ENCODE assay signal across 20 cellular contexts in genomic region chr15:69843267-69843666, GRCh38.
A peak's percentile ranks its signal among the peaks of the same experiment; 100 is the strongest.
DNase-seq lines count a peak whose midpoint lies in the region; ATAC-seq, FAIRE-seq and TF ChIP-seq lines count a peak whose summit lies in the region.
"Had no signal": no experiment of that assay in that cellular context is flagged by ENCODE, and none has a peak within 500 bp of the region (broad histone marks: within the 10 kb centered on the region; RNA-seq: fewer than 3 reads in every experiment).

No MANE protein-coding gene starts in this region.

- H3K4me2 ChIP-seq in H1 (ENCODE audit: insufficient read depth in 1 of 2, low read depth in 2 of 2, low read length in 2 of 2): no peak overlapping the region
- H3K4me2 ChIP-seq in neuronal stem cell (ENCODE audit: insufficient read depth, low read length, poor library complexity, severe bottlenecking): no peak overlapping the region
- H3K4me2 ChIP-seq: BLaER1 had no signal

- no peak overlapping the region for H3K18ac ChIP-seq in H1 (ENCODE audit: extremely low read depth, low read length)
- H3K18ac ChIP-seq in neuronal stem cell (ENCODE audit: low read length): peak overlapping the region; percentile 6

- H2BK15ac ChIP-seq in H1 (ENCODE audit: low read length) (no peak overlapping the region), neuronal stem cell (ENCODE audit: low read length) (no peak overlapping the region)

- ATAC-seq in right cardiac atrium: peak; percentile 27 to 28
- ATAC-seq in CD8-positive, alpha-beta T cell: no peak
- ATAC-seq: GM12878 had no signal

- no peak overlapping the region for H3K4me3 Mint-ChIP-seq in CD8-positive, alpha-beta T cell
- H3K4me3 Mint-ChIP-seq: CD14-positive monocyte, HFFc6 had no signal

- DNase-seq in right cardiac atrium: no peak
- DNase-seq in left ventricle myocardium inferior: no peak
- no peak for DNase-seq in H1 (ENCODE audit: low read depth in 1 of 2, low spot score in 2 of 2)
- DNase-seq in neuronal stem cell (ENCODE audit: low spot score): no peak
- DNase-seq in CD8-positive, alpha-beta T cell: no peak
- DNase-seq in midbrain (lab: John Stamatoyannopoulos, UW): no peak
- DNase-seq in activated T-cell treated with anti-CD3 and anti-CD28 coated beads, Interleukin-2, amount 50 U/mL, for 1 hour: no peak
- DNase-seq: 8988T; Calu3; CD4-positive, alpha-beta memory T cell; DMS79 treated with DMSO at 0.1 percent for 48 hours; GF-D8; HCEC 1CT; HFFc6; IMR-90 had no signal

- H2AFZ ChIP-seq in H1 (ENCODE audit: low read length) (no peak overlapping the region), neuronal stem cell (ENCODE audit: low read length) (no peak overlapping the region)

- TF ChIP-seq RAD21 in H1 (IDR thresholded peaks at IDR 0.05 in 1 of 2, conservative IDR thresholded peaks at IDR 0.05 in 1 of 2; ENCODE audit: low read depth in 2 of 2, low read length in 2 of 2): no peak

- H3K36me3 ChIP-seq in left ventricle myocardium inferior: no peaks in the 10 kb centered on the region
- H3K36me3 ChIP-seq in H1 (ENCODE audit: control insufficient read depth in 2 of 4, insufficient read depth in 4 of 4, low read length in 3 of 4): no peaks in the 10 kb centered on the region
- H3K36me3 ChIP-seq in neuronal stem cell (replicated peaks in 1 of 2; ENCODE audit: control insufficient read depth in 2 of 2, insufficient read depth in 2 of 2, low read length in 2 of 2): no peaks in the 10 kb centered on the region
- H3K36me3 ChIP-seq in CD8-positive, alpha-beta T cell (ENCODE audit: insufficient read depth, low read length): no peaks in the 10 kb centered on the region
- H3K36me3 ChIP-seq: BLaER1 had no signal

- H3K23me2 ChIP-seq in H1 (ENCODE audit: low read depth, low read length): no peaks in the 10 kb centered on the region; the same call in 1 of the 2 replicates

- TF ChIP-seq EP300 in H1 (IDR thresholded peaks at IDR 0.05; ENCODE audit: borderline replicate concordance in 1 of 2, low read depth in 2 of 2, low read length in 2 of 2): no peak

- H4K91ac ChIP-seq in H1 (replicated peaks; ENCODE audit: insufficient read length, low read length): no peak overlapping the region
- H4K91ac ChIP-seq in neuronal stem cell (ENCODE audit: low read depth, low read length, poor library complexity): no peak overlapping the region

- H3K4ac ChIP-seq in H1 (replicated peaks; ENCODE audit: insufficient read length, low read depth, low read length) (no peak overlapping the region), neuronal stem cell (ENCODE audit: low read length) (no peak overlapping the region)

- no peak overlapping the region for H4K5ac ChIP-seq in H1 (ENCODE audit: insufficient read length, low read depth, low read length)

- H2BK120ac ChIP-seq in H1 (replicated peaks; ENCODE audit: low read depth, low read length) (no peak overlapping the region), neuronal stem cell (ENCODE audit: low read depth, low read length) (no peak overlapping the region)

- POLR2A ChIA-PET in H1 (lab: Charles Lee; ENCODE audit: partially characterized antibody): no interaction called here
- POLR2A ChIA-PET in CD8-positive, alpha-beta T cell (lab: Charles Lee): no interaction called here

- no peak overlapping the region for H3K56ac ChIP-seq in H1 (replicated peaks; ENCODE audit: insufficient read length, low read depth, low read length)

- no peak for TF ChIP-seq POLR2A in H1 (IDR thresholded peaks at IDR 0.05; ENCODE audit: control extremely low read depth in 1 of 2, low read depth in 2 of 2, low read length in 2 of 2)

- H3K9me3 ChIP-seq in right cardiac atrium (ENCODE audit: control insufficient read depth, low read length): no peaks in the 10 kb centered on the region
- no peaks in the 10 kb centered on the region for H3K9me3 ChIP-seq in left ventricle myocardium inferior (replicated peaks)
- no peaks in the 10 kb centered on the region; a peak in 1 of 4 replicates for H3K9me3 ChIP-seq in H1 (ENCODE audit: insufficient read depth in 2 of 2, low read depth in 1 of 2, low read length in 1 of 2)
- peaks cover 0 to 3% of the 10 kb centered on the region in 2 donors for H3K9me3 ChIP-seq in neuronal stem cell (replicated peaks in 1 of 2; ENCODE audit: control insufficient read depth in 2 of 2, insufficient read depth in 1 of 2, low read depth in 1 of 2, low read length in 2 of 2)
- no peaks in the 10 kb centered on the region for H3K9me3 ChIP-seq in CD8-positive, alpha-beta T cell (ENCODE audit: low read length)
- H3K9me3 ChIP-seq: BLaER1 had no signal

- WGBS in right cardiac atrium: 61% methylated on average over 8 of the region's 8 CpGs
- WGBS in H1 (ENCODE audit: extremely low coverage in 1 of 2, insufficient coverage in 1 of 2, insufficient read length in 1 of 2, insufficient replicate concordance in 2 of 2, low coverage in 1 of 2, low lambda C conversion rate in 2 of 2, missing lambda C conversion rate in 1 of 2), 2 experiments: 85% methylated on average over 8 of the region's 8 CpGs; no CpG with 5 or more reads in 1 of the 2 experiments
- no CpG with 5 or more reads among the region's 8 CpGs for WGBS in neuronal stem cell (ENCODE audit: extremely low coverage in 2 of 2, insufficient read length in 2 of 2, insufficient replicate concordance in 1 of 2), 2 donors

- H2BK20ac ChIP-seq in H1 (ENCODE audit: low read length): no peak overlapping the region

- no peaks in the 10 kb centered on the region for H3K4me1 Mint-ChIP-seq in CD8-positive, alpha-beta T cell (ENCODE audit: low read depth)
- H3K4me1 Mint-ChIP-seq: CD4-positive, alpha-beta memory T cell had no signal

- H3K9ac ChIP-seq in H1 (replicated peaks in 1 of 4; ENCODE audit: extremely low read depth in 1 of 4, low read depth in 3 of 4, low read length in 3 of 4) (no peak overlapping the region), neuronal stem cell (ENCODE audit: low read depth, low read length, poor library complexity) (no peak overlapping the region)
- H3K9ac ChIP-seq: BLaER1 had no signal

- peaks cover 2% of the 10 kb centered on the region for H3K9me3 Mint-ChIP-seq in CD8-positive, alpha-beta T cell
- H3K9me3 Mint-ChIP-seq: HFFc6 had no signal

- H3K23ac ChIP-seq in H1 (ENCODE audit: insufficient read length): no peak overlapping the region
- no peak overlapping the region for H3K23ac ChIP-seq in neuronal stem cell (ENCODE audit: low read depth, low read length, poor library complexity)

- H4K8ac ChIP-seq in H1 (ENCODE audit: extremely low read depth, insufficient read depth, low read length): peak overlapping the region; percentile 22; the same call in 1 of the 2 replicates
- no peak overlapping the region for H4K8ac ChIP-seq in neuronal stem cell (ENCODE audit: low read depth, low read length)

- no peaks in the 10 kb centered on the region for H3K27me3 ChIP-seq in right cardiac atrium (ENCODE audit: control insufficient read depth, insufficient read depth)
- H3K27me3 ChIP-seq in left ventricle myocardium inferior (ENCODE audit: low read depth): peaks cover 26% of the 10 kb centered on the region
- no peaks in the 10 kb centered on the region for H3K27me3 ChIP-seq in H1 (replicated peaks in 1 of 4; ENCODE audit: control insufficient read depth in 3 of 4, extremely low read depth in 1 of 4, insufficient read depth in 3 of 4, low read length in 3 of 4)
- H3K27me3 ChIP-seq in neuronal stem cell (ENCODE audit: control insufficient read depth in 3 of 3, insufficient read depth in 3 of 3, low read depth in 1 of 3, low read length in 3 of 3): no peaks in the 10 kb centered on the region
- no peaks in the 10 kb centered on the region for H3K27me3 ChIP-seq in CD8-positive, alpha-beta T cell (ENCODE audit: insufficient read depth, low read length)

- no peaks in the 10 kb centered on the region for H3K4me1 ChIP-seq in right cardiac atrium (ENCODE audit: control insufficient read depth, insufficient read depth, low read length)
- peaks cover 13% of the 10 kb centered on the region for H3K4me1 ChIP-seq in left ventricle myocardium inferior
- H3K4me1 ChIP-seq in H1 (replicated peaks in 1 of 4; ENCODE audit: control insufficient read depth in 3 of 4, insufficient read depth in 4 of 4, low read length in 3 of 4): no peaks in the 10 kb centered on the region; a peak in 1 of 7 replicates
- peaks cover 0 to 3% of the 10 kb centered on the region in 2 donors for H3K4me1 ChIP-seq in neuronal stem cell (ENCODE audit: control insufficient read depth in 2 of 2, insufficient read depth in 1 of 2, low read depth in 1 of 2, low read length in 2 of 2)
- H3K4me1 ChIP-seq in CD8-positive, alpha-beta T cell (ENCODE audit: insufficient read depth, low read length): no peaks in the 10 kb centered on the region
- H3K4me1 ChIP-seq: BLaER1 had no signal

- H2AK5ac ChIP-seq in H1 (ENCODE audit: low read depth, low read length): no peak overlapping the region
- H2AK5ac ChIP-seq in neuronal stem cell (ENCODE audit: low read depth, low read length): no peak overlapping the region

- H2BK12ac ChIP-seq in H1 (ENCODE audit: low read depth, low read length) (no peak overlapping the region), neuronal stem cell (ENCODE audit: low read length) (no peak overlapping the region)

- no peak for TF ChIP-seq CTCF in left ventricle myocardium inferior (IDR thresholded peaks at IDR 0.05; ENCODE audit: borderline replicate concordance)
- no peak for TF ChIP-seq CTCF in H1 (IDR thresholded peaks at IDR 0.05; ENCODE audit: control extremely low read depth in 1 of 3, insufficient read depth in 1 of 3, low read depth in 1 of 3, low read length in 3 of 3)
- TF ChIP-seq CTCF in CD8-positive, alpha-beta T cell (IDR thresholded peaks at IDR 0.05): no peak

- intact Hi-C loops in right cardiac atrium (cut with DNase I) (no loop called here), left ventricle myocardium inferior (cut with micrococcal nuclease) (no loop called here)
- intact Hi-C loops in CD8-positive, alpha-beta T cell (cut with DNase I, micrococcal nuclease): no loop called here

- H3K27ac ChIP-seq in right cardiac atrium (ENCODE audit: low read length): no peak overlapping the region
- H3K27ac ChIP-seq in left ventricle myocardium inferior (replicated peaks): no peak overlapping the region
- H3K27ac ChIP-seq in H1 (ENCODE audit: low read depth, low read length): no peak overlapping the region
- no peak overlapping the region for H3K27ac ChIP-seq in neuronal stem cell (replicated peaks; ENCODE audit: low read length)
- no peak overlapping the region for H3K27ac ChIP-seq in CD8-positive, alpha-beta T cell (ENCODE audit: low read depth, low read length)
- H3K27ac ChIP-seq: BLaER1, HL-60 had no signal

- no peak overlapping the region for H3K14ac ChIP-seq in H1 (ENCODE audit: insufficient read length)
- no peak overlapping the region for H3K14ac ChIP-seq in neuronal stem cell (ENCODE audit: low read length)

- H3K4me3 ChIP-seq in right cardiac atrium (ENCODE audit: low read length) (no peak overlapping the region), left ventricle myocardium inferior (no peak overlapping the region), H1 (ENCODE audit: extremely low read depth in 1 of 4, insufficient read depth in 2 of 4, low read depth in 3 of 4, low read length in 4 of 4) (no peak overlapping the region), neuronal stem cell (ENCODE audit: low read length in 2 of 2) (no peak overlapping the region)
- H3K4me3 ChIP-seq in CD8-positive, alpha-beta T cell (ENCODE audit: low read depth, low read length): no peak overlapping the region
- H3K4me3 ChIP-seq: BLaER1, GM12878 had no signal

- H3K79me1 ChIP-seq in H1 (ENCODE audit: low read depth, low read length) (no peaks in the 10 kb centered on the region), neuronal stem cell (ENCODE audit: low read depth, low read length) (no peaks in the 10 kb centered on the region)

- no peaks in the 10 kb centered on the region for H3K79me2 ChIP-seq in H1 (ENCODE audit: control insufficient read depth in 1 of 2, insufficient read depth in 2 of 2, low read length in 2 of 2)

- H3K36me3 Mint-ChIP-seq in CD8-positive, alpha-beta T cell: no peaks in the 10 kb centered on the region
- H3K36me3 Mint-ChIP-seq: CD14-positive monocyte; CD4-positive, alpha-beta memory T cell had no signal

- no peaks in the 10 kb centered on the region for H3K27me3 Mint-ChIP-seq in CD8-positive, alpha-beta T cell (ENCODE audit: low read depth)

- CTCF ChIA-PET in H1 (lab: Charles Lee; ENCODE audit: partially characterized antibody): interaction anchor here (0.6 to 1.4 kb wide), 4 partner anchors 11 to 80 kb away, joined by 3 to 4 read pairs (median 3); no protein-coding TSS in a partner anchor
- CTCF ChIA-PET in CD8-positive, alpha-beta T cell (lab: Charles Lee): no interaction called here

- FAIRE-seq in H1 (lab: Jason Lieb, UNC): no peak
- FAIRE-seq: GM12878, GM19239 had no signal

- H3K27ac Mint-ChIP-seq in CD8-positive, alpha-beta T cell: no peak overlapping the region
- H3K27ac Mint-ChIP-seq: CD14-positive monocyte; CD4-positive, alpha-beta memory T cell; HFFc6 had no signal

- H4K20me1 ChIP-seq in H1 (replicated peaks in 1 of 2; ENCODE audit: control insufficient read depth in 1 of 2, insufficient read depth in 2 of 2, low read length in 2 of 2): no peaks in the 10 kb centered on the region

- no peak overlapping the region for H2BK5ac ChIP-seq in H1 (ENCODE audit: low read depth, low read length)
- H2BK5ac ChIP-seq in neuronal stem cell (ENCODE audit: low read length): no peak overlapping the region
